In the genomic region with DNA sequence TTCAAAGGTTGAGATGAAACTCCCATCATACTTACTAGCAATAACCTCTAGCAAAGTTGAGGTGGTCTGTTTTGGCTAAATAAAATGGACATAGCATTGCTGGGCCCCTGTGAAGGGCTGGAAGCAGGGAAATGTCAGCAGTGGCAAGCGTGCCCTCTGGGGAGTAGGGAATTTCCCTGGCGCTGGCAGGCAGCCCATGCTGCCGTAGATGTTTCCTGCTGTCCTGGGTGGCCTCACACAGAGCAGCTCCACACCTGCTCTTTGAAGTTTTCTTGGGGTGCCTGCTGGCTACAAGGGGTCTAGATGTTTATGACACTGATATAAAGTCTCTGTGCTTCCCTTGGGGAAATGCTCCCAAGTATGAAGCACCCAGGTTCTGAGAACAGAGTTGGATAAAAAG, we compare ENCODE assay signal across 9 cellular contexts. TPM values are rescaled to one million over a fixed set of nuclear protein-coding genes. Genes with fewer than 3 reads are reported as not detected.
A peak's percentile ranks its signal among the peaks of the same experiment; 100 is the strongest.
DNase-seq lines count a peak whose midpoint lies in the region; ATAC-seq and TF ChIP-seq lines count a peak whose summit lies in the region.
"Had no signal": no experiment of that assay in that cellular context is flagged by ENCODE, and none has a peak within 500 bp of the region (broad histone marks: within the 10 kb centered on the region; RNA-seq: fewer than 3 reads in every experiment).

No MANE protein-coding gene starts in this region.

- no peaks in the 10 kb centered on the region for H3K36me3 Mint-ChIP-seq in activated T-cell treated with anti-CD3 and anti-CD28 coated beads, Interleukin-2, amount 50 U/mL, for 72 hours (ENCODE audit: insufficient read depth in 2 of 2)

- no peak for TF ChIP-seq CTCF in lower lobe of right lung (IDR thresholded peaks at IDR 0.05)

- H3K27ac Mint-ChIP-seq in activated T-cell treated with anti-CD3 and anti-CD28 coated beads, Interleukin-2, amount 50 U/mL, for 72 hours = peak overlapping the region; percentile 66

- intact Hi-C loops in lower lobe of right lung (cut with DNase I) (no loop called here), posterior vena cava (cut with DNase I) (no loop called here)

- peak overlapping the region in 4 of 11 experiments; percentile 23 to 53 (median 34); a peak in 4 of 22 replicates for H3K9ac ChIP-seq in BLaER1 treated with 17β-estradiol and CSF1 and Interleukin-3, amounts not matched to agents 10 nM and 100 nM

- peaks cover 0 to 9% (median 3%) of the 10 kb centered on the region in 11 experiments; a peak in 3 of 22 replicates for H3K9me3 ChIP-seq in BLaER1 treated with 17β-estradiol and CSF1 and Interleukin-3, amounts not matched to agents 10 nM and 100 nM (replicated peaks in 1 of 11)
- no peaks in the 10 kb centered on the region for H3K9me3 ChIP-seq in lower lobe of right lung

- H3K4me1 ChIP-seq in BLaER1 treated with 17β-estradiol and CSF1 and Interleukin-3, amounts not matched to agents 10 nM and 100 nM = peaks cover 61 to 93% (median 77%) of the 10 kb centered on the region in 10 experiments
- H3K4me1 ChIP-seq in lower lobe of right lung = peaks cover 42% of the 10 kb centered on the region

- peak; percentile 67 to 69 for ATAC-seq in activated T-cell treated with anti-CD3 and anti-CD28 coated beads, Interleukin-2, amount 50 U/mL, for 72 hours (replicated peaks in 1 of 2)
- peak; percentile 46 to 73 for ATAC-seq in lower lobe of right lung
- no peak for ATAC-seq in HG03354 (IDR thresholded peaks at IDR 0.05; ENCODE audit: poor library complexity, severe bottlenecking, unreplicated experiment)
- ATAC-seq in HG03457 (IDR thresholded peaks at IDR 0.05; ENCODE audit: unreplicated experiment) = no peak

- H4K20me1 ChIP-seq in BLaER1 treated with 17β-estradiol and CSF1 and Interleukin-3, amounts not matched to agents 10 nM and 100 nM = peaks cover 9 to 100% (median 81%) of the 10 kb centered on the region in 11 experiments; a peak in 21 of 22 replicates

- peaks cover 0 to 2% of the 10 kb centered on the region in 2 donors for H3K9me3 Mint-ChIP-seq in activated T-cell treated with anti-CD3 and anti-CD28 coated beads, Interleukin-2, amount 50 U/mL, for 72 hours

- peaks cover 59% of the 10 kb centered on the region for H3K4me1 Mint-ChIP-seq in activated T-cell treated with anti-CD3 and anti-CD28 coated beads, Interleukin-2, amount 50 U/mL, for 72 hours (ENCODE audit: low read depth)

- H3K27me3 Mint-ChIP-seq in activated T-cell treated with anti-CD3 and anti-CD28 coated beads, Interleukin-2, amount 50 U/mL, for 72 hours (ENCODE audit: low read depth) = no peaks in the 10 kb centered on the region

- H3K4me3 ChIP-seq in BLaER1 treated with 17β-estradiol and CSF1 and Interleukin-3, amounts not matched to agents 10 nM and 100 nM = no peak overlapping the region
- no peak overlapping the region for H3K4me3 ChIP-seq in lower lobe of right lung
- H3K4me3 ChIP-seq: cardiac muscle cell had no signal

- H3K27me3 ChIP-seq in BLaER1 treated with 17β-estradiol and CSF1 and Interleukin-3, amounts not matched to agents 10 nM and 100 nM = peaks cover 0 to 62% (median 0%) of the 10 kb centered on the region in 11 experiments; a peak in 7 of 22 replicates
- no peaks in the 10 kb centered on the region for H3K27me3 ChIP-seq in lower lobe of right lung (ENCODE audit: low read depth)
- H3K27me3 ChIP-seq: cardiac muscle cell had no signal

- H3K36me3 ChIP-seq in BLaER1 treated with 17β-estradiol and CSF1 and Interleukin-3, amounts not matched to agents 10 nM and 100 nM = peaks cover 0 to 12% (median 8%) of the 10 kb centered on the region in 11 experiments; a peak in 9 of 22 replicates
- H3K36me3 ChIP-seq in lower lobe of right lung = no peaks in the 10 kb centered on the region
- H3K36me3 ChIP-seq: cardiac muscle cell had no signal

- peak overlapping the region in 2 of 11 experiments; percentile 17 to 19; a peak in 2 of 22 replicates for H3K27ac ChIP-seq in BLaER1 treated with 17β-estradiol and CSF1 and Interleukin-3, amounts not matched to agents 10 nM and 100 nM
- no peak overlapping the region for H3K27ac ChIP-seq in lower lobe of right lung

- peak overlapping the region; percentile 50 to 98 (median 82) for H3K4me2 ChIP-seq in BLaER1 treated with 17β-estradiol and CSF1 and Interleukin-3, amounts not matched to agents 10 nM and 100 nM

- H3K4me3 Mint-ChIP-seq in activated T-cell treated with anti-CD3 and anti-CD28 coated beads, Interleukin-2, amount 50 U/mL, for 72 hours = peak overlapping the region; percentile 44 to 51

- DNase-seq in HPDE6-E6E7 (ENCODE audit: extremely low spot score) = peak; percentile 27
- peak; percentile 23 to 31 for DNase-seq in activated T-cell treated with anti-CD3 and anti-CD28 coated beads, Interleukin-2, amount 50 U/mL, for 72 hours
- DNase-seq in lower lobe of right lung = no peak
- no peak for DNase-seq in posterior vena cava (ENCODE audit: low spot score)
- no peak for DNase-seq in CD1c-positive myeloid dendritic cell (ENCODE audit: extremely low spot score)

RNA-seq across cellular contexts. Expression of gene ADARB1, which starts 30.2 kb away (rescaled TPM):
- 10 to 100 TPM; 41.7 to 45.3 TPM for total RNA-seq in activated T-cell treated with anti-CD3 and anti-CD28 coated beads, Interleukin-2, amount 50 U/mL, for 72 hours
- total RNA-seq in lower lobe of right lung (48.2 TPM), posterior vena cava (10 to 100 TPM; 72.4 to 85.6 TPM)

Comparison
In these comparisons a context has a peak if more than half of its experiments do, and no peak if none do; other contexts are left out.
1. DNase-seq: peak in HPDE6-E6E7 (single experiment) and activated T-cell treated with anti-CD3 and anti-CD28 coated beads, Interleukin-2, amount 50 U/mL, for 72 hours (2 of 2); none in lower lobe of right lung (single experiment), posterior vena cava (single experiment) and CD1c-positive myeloid dendritic cell (single experiment).
2. ATAC-seq: peak in activated T-cell treated with anti-CD3 and anti-CD28 coated beads, Interleukin-2, amount 50 U/mL, for 72 hours (2 of 2) and lower lobe of right lung (2 of 2); none in HG03354 (single experiment) and HG03457 (single experiment).